ENCODE assay signal across 2 cellular contexts in genomic region chr4:152858934-152859333, GRCh38.
TF ChIP-seq lines count a peak whose summit lies in the region.

No MANE protein-coding gene starts in this region.

TF ChIP-seq in GM23338, 12 proteins besides CTCF, POLR2A, EP300 and RAD21:
- TF ChIP-seq STAT1 (IDR thresholded peaks at IDR 0.05; ENCODE audit: unreplicated experiment): no peak
- TF ChIP-seq EZH2 (IDR thresholded peaks at IDR 0.05; ENCODE audit: low read depth, unreplicated experiment): no peak
- TF ChIP-seq POLR2AphosphoS5 (IDR thresholded peaks at IDR 0.05; ENCODE audit: low read depth): no peak
- TF ChIP-seq EZH2phosphoT487 (IDR thresholded peaks at IDR 0.05; ENCODE audit: unreplicated experiment): no peak
- no peak for TF ChIP-seq NANOG (IDR thresholded peaks at IDR 0.05; ENCODE audit: borderline replicate concordance)
- no peak for TF ChIP-seq ZNF114 (CRISPR knock-in tag; IDR thresholded peaks at IDR 0.05)
- no peak for TF ChIP-seq ZNF462 (CRISPR knock-in tag; IDR thresholded peaks at IDR 0.05)
- TF ChIP-seq REST (IDR thresholded peaks at IDR 0.05; ENCODE audit: unreplicated experiment): no peak
- no peak for TF ChIP-seq ZNF331 (CRISPR knock-in tag; IDR thresholded peaks at IDR 0.05; ENCODE audit: low read depth)
- no peak for TF ChIP-seq JUNB (IDR thresholded peaks at IDR 0.05; ENCODE audit: unreplicated experiment)
- no peak for TF ChIP-seq ETS1 (IDR thresholded peaks at IDR 0.05)
- TF ChIP-seq CREB1 (CRISPR knock-in tag; IDR thresholded peaks at IDR 0.05; ENCODE audit: low read depth): no peak

TF ChIP-seq in H1, 55 proteins besides CTCF, POLR2A, EP300 and RAD21:
- TF ChIP-seq TBP (IDR thresholded peaks at IDR 0.05; ENCODE audit: low read depth, low read length): no peak
- TF ChIP-seq KDM1A (IDR thresholded peaks at IDR 0.05; ENCODE audit: borderline replicate concordance, low read length): peak; percentile 35; the same call in 1 of the 2 replicates
- TF ChIP-seq POU5F1 (IDR thresholded peaks at IDR 0.05; ENCODE audit: low read depth, low read length): no peak
- no peak for TF ChIP-seq TEAD4 (IDR thresholded peaks at IDR 0.05; ENCODE audit: low read depth, low read length)
